1 cellular context compared by ENCODE assay signal in genomic region chr10:124688889-124689670, GRCh38.
TF ChIP-seq lines count a peak whose summit lies in the region.

No MANE protein-coding gene starts in this region.

TF ChIP-seq in K562, 482 proteins besides CTCF, POLR2A, EP300 and RAD21 (continued from another document and continues in another):
- no peak for TF ChIP-seq TEAD1 (CRISPR knock-in tag; IDR thresholded peaks at IDR 0.05)
- no peak for TF ChIP-seq SMAD4 (CRISPR knock-in tag; conservative IDR thresholded peaks at IDR 0.05)
- no peak for TF ChIP-seq TAF7 (tag; IDR thresholded peaks at IDR 0.05)
- TF ChIP-seq NR2C2 (CRISPR knock-in tag; IDR thresholded peaks at IDR 0.05): no peak
- TF ChIP-seq NR2C2 (tag; IDR thresholded peaks at IDR 0.05): 0 out of 2 replicates have a peak, but pooled peaks have one; percentile 26
- TF ChIP-seq PBX2 (CRISPR knock-in tag; IDR thresholded peaks at IDR 0.05; ENCODE audit: low read depth): no peak
- 0 out of 2 replicates have a peak, but pooled peaks have one; percentile 24 for TF ChIP-seq PBX2 (tag; conservative IDR thresholded peaks at IDR 0.05; ENCODE audit: low read depth)
- TF ChIP-seq DMBX1 (CRISPR knock-in tag; IDR thresholded peaks at IDR 0.05; ENCODE audit: borderline replicate concordance): peak; percentile 43; the same call in 1 of the 2 replicates
- no peak for TF ChIP-seq TRIM28 (IDR thresholded peaks at IDR 0.05)
- no peak for TF ChIP-seq BCLAF1 (IDR thresholded peaks at IDR 0.05; ENCODE audit: borderline replicate concordance in 1 of 2, control insufficient read depth in 1 of 2, low read depth in 2 of 2, low read length in 1 of 2)
- TF ChIP-seq STAT5B (CRISPR knock-in tag; IDR thresholded peaks at IDR 0.05): no peak
- peak; percentile 68 for TF ChIP-seq FOSL1 (tag; conservative IDR thresholded peaks at IDR 0.05)
- TF ChIP-seq ZNF318 (IDR thresholded peaks at IDR 0.05; ENCODE audit: borderline replicate concordance in 1 of 2, low read depth in 1 of 2): no peak
- TF ChIP-seq MGA (IDR thresholded peaks at IDR 0.05): peak; percentile 78
- peak; percentile 55 for TF ChIP-seq PKNOX1 (IDR thresholded peaks at IDR 0.05)
- TF ChIP-seq ZNF766 (CRISPR knock-in tag; conservative IDR thresholded peaks at IDR 0.05): peak; percentile 35; the same call in 1 of the 2 replicates
- TF ChIP-seq TAF1 (IDR thresholded peaks at IDR 0.05; ENCODE audit: control insufficient read depth, extremely low read depth, insufficient read depth, low read length, severe bottlenecking): no peak
- TF ChIP-seq ILF3 (IDR thresholded peaks at IDR 0.05; ENCODE audit: borderline replicate concordance): no peak
- TF ChIP-seq PTRF (tag; IDR thresholded peaks at IDR 0.05): no peak
- TF ChIP-seq CHD2 (IDR thresholded peaks at IDR 0.05; ENCODE audit: low read depth, low read length): no peak
- TF ChIP-seq NFE2 (IDR thresholded peaks at IDR 0.05; ENCODE audit: low read depth): peak; percentile 92
- TF ChIP-seq KAT8 (IDR thresholded peaks at IDR 0.05; ENCODE audit: low read depth): no peak
- TF ChIP-seq DLX4 (CRISPR knock-in tag; IDR thresholded peaks at IDR 0.05): no peak
